Comparison of ENCODE assay signal across 25 cellular contexts in the genomic region with DNA sequence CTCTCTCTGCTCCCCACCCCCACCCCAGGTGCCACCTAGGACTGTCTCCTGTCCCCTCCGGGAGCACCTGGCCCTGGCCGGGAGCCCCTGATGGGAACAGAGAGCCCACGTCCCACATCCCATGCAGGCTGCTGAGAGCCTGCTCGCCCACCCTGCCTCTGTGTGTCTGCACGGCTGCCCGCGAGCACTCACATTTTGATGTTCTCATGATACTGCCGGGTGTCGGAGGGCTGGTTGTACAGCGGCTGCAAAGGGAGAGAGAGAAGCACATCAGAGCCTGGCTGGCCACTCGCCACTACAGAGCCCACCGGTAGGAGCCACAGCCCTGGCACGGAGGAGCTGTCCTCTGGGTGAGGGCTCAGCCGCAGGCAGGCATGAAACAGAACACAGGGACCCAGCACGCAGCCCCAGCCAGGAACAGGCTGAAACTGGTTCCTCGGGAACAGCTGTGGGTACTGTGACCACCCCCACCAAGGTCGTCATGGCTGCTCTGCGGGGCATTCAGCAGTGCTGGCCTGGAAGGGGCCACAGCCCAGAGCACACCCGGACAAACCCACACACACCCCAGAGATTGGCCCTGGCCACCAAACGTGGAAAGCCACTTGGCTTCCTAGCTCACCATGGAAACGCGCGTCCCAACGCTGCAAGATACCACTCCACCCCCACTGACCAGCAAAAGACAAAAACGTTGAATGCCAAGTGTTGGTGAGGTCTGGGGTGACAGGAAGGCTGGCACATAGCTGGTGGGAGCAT.
DNase-seq lines count a peak whose midpoint lies in the region; ATAC-seq and TF ChIP-seq lines count a peak whose summit lies in the region.
"Had no signal": no experiment of that assay in that cellular context is flagged by ENCODE, and none has a peak within 500 bp of the region (broad histone marks: within the 10 kb centered on the region; RNA-seq: fewer than 3 reads in every experiment).

No MANE protein-coding gene starts in this region.

- TF ChIP-seq CTCF in endothelial cell (IDR thresholded peaks at IDR 0.05; ENCODE audit: unreplicated experiment): no peak
- no peak for TF ChIP-seq CTCF in nephron (IDR thresholded peaks at IDR 0.05; ENCODE audit: unreplicated experiment in 3 of 3)

- H3K27me3 Mint-ChIP-seq in endothelial cell (ENCODE audit: unreplicated experiment): peaks cover 10% of the 10 kb centered on the region
- no peaks in the 10 kb centered on the region for H3K27me3 Mint-ChIP-seq in nephron (ENCODE audit: low read depth)
- H3K27me3 Mint-ChIP-seq: CD4-positive, alpha-beta memory T cell had no signal

- H3K27ac ChIP-seq in aorta (ENCODE audit: low read depth in 1 of 2, low read length in 2 of 2): no peak overlapping the region
- H3K27ac ChIP-seq: cardiac muscle cell, thyroid gland had no signal

- H3K4me3 Mint-ChIP-seq in endothelial cell (ENCODE audit: unreplicated experiment) (peak overlapping the region; percentile 47), nephron (no peak overlapping the region)

- ATAC-seq in Right ventricle myocardium inferior: no peak
- ATAC-seq in left cardiac atrium: no peak
- ATAC-seq in aorta (ENCODE audit: low FRiP score): no peak
- no peak for ATAC-seq in HG02852 (IDR thresholded peaks at IDR 0.05; ENCODE audit: unreplicated experiment)
- ATAC-seq: gastroesophageal sphincter had no signal

- no peaks in the 10 kb centered on the region for H3K9me3 ChIP-seq in aorta (ENCODE audit: control insufficient read depth, low read length)
- H3K9me3 ChIP-seq: gastroesophageal sphincter, thyroid gland had no signal

- peak; percentile 55 for DNase-seq in Right ventricle myocardium inferior (ENCODE audit: missing footprints)
- DNase-seq in left cardiac atrium: no peak
- no peak for DNase-seq in endothelial cell (ENCODE audit: low spot score)
- DNase-seq in aorta: peak; percentile 36 to 73
- DNase-seq in OCI-M1 (lab: John Stamatoyannopoulos, UW): no peak
- no peak for DNase-seq in GM03348 (ENCODE audit: low spot score)
- DNase-seq: 8988T; activated naive CD4-positive, alpha-beta T cell treated with Interleukin-2 at 50 U/mL for 16 hours; GOT3; hippocampal formation; NCI-H1092; NCI-H187 treated with DMSO at 0.1 percent for 48 hours; NCI-H2171 treated with DMSO at 0.1 percent for 48 hours; NCI-H524; NK-92 treated with Interleukin-12 subunit alpha and Interleukin-12 subunit beta, amount 100 ng/mL, for 24 hours; SIG-M5; stimulated activated CD4-positive, alpha-beta T cell treated with anti-CD3 and anti-CD28 coated beads, Interleukin-15, amount 100 ng/mL, for 24 hours; stimulated activated naive CD4-positive, alpha-beta T cell treated with Interleukin-2 at 50 U/mL for 16 hours; T-helper 9 cell; thyroid gland had no signal

- H3K9me3 Mint-ChIP-seq in endothelial cell (ENCODE audit: unreplicated experiment) (no peaks in the 10 kb centered on the region), nephron (no peaks in the 10 kb centered on the region)

- no peak overlapping the region for H3K4me3 ChIP-seq in aorta (ENCODE audit: low read length in 2 of 2)
- H3K4me3 ChIP-seq: cardiac muscle cell, gastroesophageal sphincter, thyroid gland had no signal

- H3K4me1 Mint-ChIP-seq in endothelial cell (ENCODE audit: unreplicated experiment) (peaks cover 4% of the 10 kb centered on the region), nephron (peaks cover 34% of the 10 kb centered on the region)

- no peaks in the 10 kb centered on the region for H3K36me3 ChIP-seq in aorta (ENCODE audit: control insufficient read depth in 1 of 2, insufficient read depth in 2 of 2, low read length in 1 of 2)
- H3K36me3 ChIP-seq: thyroid gland had no signal

- peaks cover 16% of the 10 kb centered on the region for H3K36me3 Mint-ChIP-seq in endothelial cell (ENCODE audit: low read depth, unreplicated experiment)
- H3K36me3 Mint-ChIP-seq in nephron (ENCODE audit: low read depth): peaks cover 44% of the 10 kb centered on the region

- H3K27ac Mint-ChIP-seq in endothelial cell (ENCODE audit: unreplicated experiment) (no peak overlapping the region), nephron (peak overlapping the region; percentile 12 to 47 (median 29))

- intact Hi-C loops in Right ventricle myocardium inferior (cut with DNase I): no loop called here
- intact Hi-C loops in left cardiac atrium (cut with DNase I): loop anchor here in 1 of 2 donors (10.0 kb wide), 2 partner anchors 55 to 85 kb away; no protein-coding TSS in a partner anchor
- intact Hi-C loops in aorta (cut with DNase I): loop anchor here in 1 of 2 donors (5.0 to 10.0 kb wide), 2 partner anchors 67 to 235 kb away; no protein-coding TSS in a partner anchor

- 81 to 86% methylated on average over 24 to 25 of the region's 25 CpGs for WGBS in aorta, 2 donors

- H3K27me3 ChIP-seq in aorta (ENCODE audit: control insufficient read depth in 1 of 2, insufficient read depth in 2 of 2, low read length in 1 of 2): no peaks in the 10 kb centered on the region
- H3K27me3 ChIP-seq: cardiac muscle cell, gastroesophageal sphincter, thyroid gland had no signal

- no peaks in the 10 kb centered on the region for H3K4me1 ChIP-seq in aorta (ENCODE audit: control insufficient read depth in 1 of 2, insufficient read depth in 2 of 2, low read length in 2 of 2)

Comparison
In these comparisons a context has a peak if more than half of its experiments do, and no peak if none do; other contexts are left out.
1. DNase-seq: peak in Right ventricle myocardium inferior (single experiment) and aorta (2 of 2); none in left cardiac atrium (single experiment), endothelial cell (single experiment), OCI-M1 (single experiment) and GM03348 (single experiment).